In genomic region chr1:198935371-198935921, GRCh38 we compare ENCODE assay signal across 8 cellular contexts.
DNase-seq lines count a peak whose midpoint lies in the region; ATAC-seq and TF ChIP-seq lines count a peak whose summit lies in the region.

No MANE protein-coding gene starts in this region.

- H3K4me1 ChIP-seq in subcutaneous abdominal adipose tissue (ENCODE audit: control insufficient read depth in 5 of 5, insufficient read depth in 5 of 5, low read length in 5 of 5), result peaks cover 3 to 35% (median 22%) of the 10 kb centered on the region in 5 donors

- peak overlapping the region; percentile 80 for H3K27ac ChIP-seq in subcutaneous abdominal adipose tissue (ENCODE audit: low read depth, low read length)

- ATAC-seq in GM19372 (IDR thresholded peaks at IDR 0.05; ENCODE audit: low read depth, unreplicated experiment) (peak; percentile 38), HG03558 (IDR thresholded peaks at IDR 0.05; ENCODE audit: extremely low read depth, unreplicated experiment) (peak; percentile 25), esophagus mucosa (peak; percentile 17), natural killer cell (peak in 2 of 3 donors; percentile 2 to 20)

- peaks cover 0 to under 1% of the 10 kb centered on the region in 2 donors for H3K9me3 Mint-ChIP-seq in natural killer cell

- H3K9ac ChIP-seq in subcutaneous abdominal adipose tissue (ENCODE audit: low read length in 5 of 5), result peak overlapping the region in 2 of 5 donors; percentile 15 to 82

- H3K36me3 ChIP-seq in subcutaneous abdominal adipose tissue (ENCODE audit: control insufficient read depth in 5 of 5, insufficient read depth in 5 of 5, low read length in 5 of 5), result no peaks in the 10 kb centered on the region

- intact Hi-C loops in natural killer cell (cut with micrococcal nuclease), result loop anchor here (1.0 to 10.0 kb wide), 11 partner anchors 15 to 771 kb away; no protein-coding TSS in a partner anchor

- DNase-seq in AG20443 (ENCODE audit: low spot score) (peak; percentile 67), NCI-H82 treated with DMSO at 0.1 percent for 48 hours (lab: John Stamatoyannopoulos, UW; ENCODE audit: unreplicated experiment) (peak; percentile 98), natural killer cell (peak; percentile 51)
- peak; percentile 29 for DNase-seq in activated CD8-positive, alpha-beta memory T cell treated with anti-CD3 and anti-CD28 coated beads, Interleukin-2, amount 50 U/mL, for 1 hour (ENCODE audit: extremely low read depth)

- no peak overlapping the region for H3K27ac Mint-ChIP-seq in natural killer cell

- TF ChIP-seq CTCF in natural killer cell (IDR thresholded peaks at IDR 0.05), result no peak

- no peak overlapping the region for H3K4me3 Mint-ChIP-seq in natural killer cell

- no peaks in the 10 kb centered on the region for H3K27me3 Mint-ChIP-seq in natural killer cell (ENCODE audit: low read depth in 2 of 2)

- H3K27me3 ChIP-seq in subcutaneous abdominal adipose tissue (ENCODE audit: control insufficient read depth in 5 of 5, insufficient read depth in 4 of 5, low read length in 5 of 5), result no peaks in the 10 kb centered on the region

- H3K36me3 Mint-ChIP-seq in natural killer cell, result no peaks in the 10 kb centered on the region

- H3K4me1 Mint-ChIP-seq in natural killer cell, result peaks cover 19 to 26% of the 10 kb centered on the region in 2 donors

- peak overlapping the region; percentile 73 to 97 (median 81) for H3K4me3 ChIP-seq in subcutaneous abdominal adipose tissue (ENCODE audit: low read depth in 1 of 5, low read length in 5 of 5)

- H3K9me3 ChIP-seq in subcutaneous abdominal adipose tissue (ENCODE audit: control insufficient read depth in 5 of 5, low read length in 5 of 5), result no peaks in the 10 kb centered on the region

Comparison
In these comparisons a context has a peak if more than half of its experiments do, and no peak if none do; other contexts are left out.
1. Peak in every context shown above with its lines: DNase-seq, ATAC-seq, H3K4me3 ChIP-seq and H3K27ac ChIP-seq.
2. DNase-seq: peak in every context shown above with its lines; median percentile 98 in NCI-H82 treated with DMSO at 0.1 percent for 48 hours; 67 in AG20443; 51 in natural killer cell; 29 in activated CD8-positive, alpha-beta memory T cell treated with anti-CD3 and anti-CD28 coated beads, Interleukin-2, amount 50 U/mL, for 1 hour.